Comparison of ENCODE assay signal across 8 cellular contexts in genomic region chrX:24081661-24082154, GRCh38. TPM values are rescaled to one million over a fixed set of nuclear protein-coding genes. Genes with fewer than 3 reads are reported as not detected.
A peak's percentile ranks its signal among the peaks of the same experiment; 100 is the strongest.
DNase-seq lines count a peak whose midpoint lies in the region; FAIRE-seq and TF ChIP-seq lines count a peak whose summit lies in the region.

No MANE protein-coding gene starts in this region.

- H3K4me3 ChIP-seq in ACC112 (ENCODE audit: low read depth, low read length): no peak overlapping the region
- H3K4me3 ChIP-seq in SK-N-SH (ENCODE audit: low read depth in 2 of 2, low read length in 1 of 2): peak overlapping the region in 1 of 2 experiments; percentile 39; a peak in 1 of 4 replicates

- peaks cover under 1 to 21% (median 7%) of the 10 kb centered on the region in 3 donors for H3K36me3 Mint-ChIP-seq in immature natural killer cell

- H3K27me3 ChIP-seq in ACC112 (ENCODE audit: insufficient read depth, low read length): no peaks in the 10 kb centered on the region
- no peaks in the 10 kb centered on the region for H3K27me3 ChIP-seq in SK-N-SH (ENCODE audit: insufficient read depth)

- peak; percentile 71 for TF ChIP-seq RAD21 in SK-N-SH (IDR thresholded peaks at IDR 0.05; ENCODE audit: low read length)

- no peak for TF ChIP-seq POLR2A in GM12891 (IDR thresholded peaks at IDR 0.05; ENCODE audit: low read depth, low read length)

- H3K79me2 ChIP-seq in ACC112 (ENCODE audit: control insufficient read depth, insufficient read depth, low read length, unreplicated experiment) (no peaks in the 10 kb centered on the region), SK-N-SH (ENCODE audit: insufficient read depth) (no peaks in the 10 kb centered on the region)

- POLR2A ChIA-PET in SK-N-SH (lab: Yijun Ruan, JAX): no interaction called here

- CTCF ChIA-PET in SK-N-SH (lab: Yijun Ruan, JAX): interaction anchor here (0.8 to 3.3 kb wide), 12 partner anchors 9 to 289 kb away, joined by 3 to 14 read pairs (median 4); no protein-coding TSS in a partner anchor

- peak overlapping the region in 1 of 5 donors; percentile 8 for H3K4me3 Mint-ChIP-seq in immature natural killer cell

- H3K9me3 Mint-ChIP-seq in immature natural killer cell: no peaks in the 10 kb centered on the region

- no peaks in the 10 kb centered on the region for H3K9me2 ChIP-seq in SK-N-SH

- peaks cover 0 to 1% (median 0%) of the 10 kb centered on the region in 3 donors for H3K27me3 Mint-ChIP-seq in immature natural killer cell (ENCODE audit: low read depth in 3 of 3)

- H3K27ac Mint-ChIP-seq in immature natural killer cell: no peak overlapping the region

- H3K27ac ChIP-seq in ACC112 (ENCODE audit: low read depth, low read length) (peak overlapping the region; percentile 57; the same call in 1 of the 2 replicates), SK-N-SH (ENCODE audit: low read depth in 2 of 2, low read length in 1 of 2) (0 out of 4 replicates have a peak overlapping the region, but pooled peaks of 1 of the 2 experiments have one; percentile 3)

- DNase-seq in GM12891 (ENCODE audit: insufficient read length, low spot score): no peak
- peak; percentile 90 for DNase-seq in KBM-7
- DNase-seq in SK-N-SH: peak; percentile 51
- peak; percentile 52 for DNase-seq in amniotic epithelial cell (ENCODE audit: low read depth)
- peak in 2 of 3 donors; percentile 26 to 27 for DNase-seq in immature natural killer cell
- peak; percentile 33 to 48 for DNase-seq in stimulated activated CD4-positive, alpha-beta T cell treated with anti-CD3 and anti-CD28 coated beads, Interleukin-2, amount 100 ng/mL, for 48 hours
- no peak for DNase-seq in NCI-H128 (lab: John Stamatoyannopoulos, UW; ENCODE audit: unreplicated experiment)

- in situ Hi-C loops in KBM-7 (cut with MboI; ENCODE audit: low pct_unique_long_range_greater_than_20kb, low sequenced_read_pairs): no loop called here

- H4K20me1 ChIP-seq in SK-N-SH (ENCODE audit: insufficient read depth): no peaks in the 10 kb centered on the region

- peaks cover 0 to 5% of the 10 kb centered on the region in 2 donors for H3K4me1 Mint-ChIP-seq in immature natural killer cell

- peak; percentile 73 for TF ChIP-seq CTCF in SK-N-SH (IDR thresholded peaks at IDR 0.05)

- 6% methylated on average over 14 of the region's 14 CpGs for WGBS in SK-N-SH (ENCODE audit: low lambda C conversion rate)

- FAIRE-seq in GM12891 (lab: Jason Lieb, UNC): peak; percentile 54

- no peak for TF ChIP-seq EP300 in SK-N-SH (IDR thresholded peaks at IDR 0.05; ENCODE audit: borderline replicate concordance in 1 of 2, low read depth in 1 of 2, low read length in 1 of 2)

- peaks cover 12% of the 10 kb centered on the region for H3K36me3 ChIP-seq in ACC112 (ENCODE audit: insufficient read depth, low read length)
- peaks cover 9 to 20% of the 10 kb centered on the region in 2 experiments for H3K36me3 ChIP-seq in SK-N-SH (replicated peaks in 1 of 2; ENCODE audit: control insufficient read depth in 1 of 2, insufficient read depth in 2 of 2, low read length in 1 of 2)

- peaks cover 20% of the 10 kb centered on the region for H3K4me1 ChIP-seq in ACC112 (ENCODE audit: control insufficient read depth, insufficient read depth, low read length, unreplicated experiment)
- H3K4me1 ChIP-seq in SK-N-SH (ENCODE audit: control insufficient read depth in 1 of 2, insufficient read depth in 2 of 2, low read depth in 1 of 2, low read length in 1 of 2): no peaks in the 10 kb centered on the region

- H3K4me2 ChIP-seq in SK-N-SH: no peak overlapping the region

- H2AFZ ChIP-seq in ACC112 (ENCODE audit: low read length, unreplicated experiment) (no peak overlapping the region), SK-N-SH (ENCODE audit: low read depth) (no peak overlapping the region)

- H3K9me3 ChIP-seq in SK-N-SH: no peaks in the 10 kb centered on the region

- H3F3A ChIP-seq in SK-N-SH (replicated peaks; ENCODE audit: insufficient read depth): peaks cover 27% of the 10 kb centered on the region

- no peak overlapping the region for H3K9ac ChIP-seq in SK-N-SH

TF ChIP-seq in GM12891, 5 proteins besides CTCF, POLR2A, EP300 and RAD21:
- TF ChIP-seq SPI1 (IDR thresholded peaks at IDR 0.05; ENCODE audit: low read depth, low read length) (no peak), TAF1 (IDR thresholded peaks at IDR 0.05; ENCODE audit: low read depth, low read length) (no peak), PAX5 (IDR thresholded peaks at IDR 0.05; ENCODE audit: insufficient read depth, low read length, severe bottlenecking) (no peak), POLR2AphosphoS5 (IDR thresholded peaks at IDR 0.05; ENCODE audit: low read depth, low read length) (no peak), POU2F2 (IDR thresholded peaks at IDR 0.05; ENCODE audit: low read depth, low read length) (no peak)
TF ChIP-seq in GM12891: peak in this region for 0.

TF ChIP-seq in SK-N-SH, 30 proteins besides CTCF, POLR2A, EP300 and RAD21:
- TF ChIP-seq USF2 (IDR thresholded peaks at IDR 0.05; ENCODE audit: borderline replicate concordance, low read depth, low read length) (no peak), YY1 (IDR thresholded peaks at IDR 0.05; ENCODE audit: low read depth) (peak; percentile 71), RFX5 (IDR thresholded peaks at IDR 0.05; ENCODE audit: low read length) (peak; percentile 14; the same call in 1 of the 2 replicates), SMC3 (IDR thresholded peaks at IDR 0.05; ENCODE audit: low read depth, low read length) (peak; percentile 57), MEF2A (IDR thresholded peaks at IDR 0.05; ENCODE audit: borderline replicate concordance, low read depth) (no peak), PBX3 (IDR thresholded peaks at IDR 0.05) (peak; percentile 38), MXI1 (IDR thresholded peaks at IDR 0.05; ENCODE audit: low read depth, low read length) (peak; percentile 54; the same call in 1 of the 2 replicates)
- TF ChIP-seq, protein P1, sequence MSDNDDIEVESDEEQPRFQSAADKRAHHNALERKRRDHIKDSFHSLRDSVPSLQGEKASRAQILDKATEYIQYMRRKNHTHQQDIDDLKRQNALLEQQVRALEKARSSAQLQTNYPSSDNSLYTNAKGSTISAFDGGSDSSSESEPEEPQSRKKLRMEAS (IDR thresholded peaks at IDR 0.05; ENCODE audit: low read depth): peak; percentile 62; the same call in 1 of the 2 replicates

RNA-seq across cellular contexts. Expression of gene EIF2S3, which starts 27.0 kb away (rescaled TPM):
- 123 TPM for polyA plus RNA-seq in GM12891 (2012; ENCODE audit: low read depth, missing spikeins)
- polyA plus RNA-seq in SK-N-SH (2012; rRNA removed): 68.4 and 109 TPM in 2 replicates
- polyA plus RNA-seq in SK-N-SH (2012; cell fraction: cytosol; rRNA removed): 79.7 and 91.5 TPM in 2 replicates
- polyA plus RNA-seq in SK-N-SH (2012; cell fraction: nucleus; rRNA removed): 121 and 243 TPM in 2 replicates
- 10 to 100 TPM; 43.1 to 80.6 (median 79.4) TPM for polyA plus RNA-seq in immature natural killer cell

RNA-seq across cellular contexts. Expression of gene KLHL15, which starts 54.7 kb away (rescaled TPM):
- polyA plus RNA-seq in GM12891 (2012; ENCODE audit: low read depth, missing spikeins): 4.4 TPM
- polyA plus RNA-seq in SK-N-SH (2012; rRNA removed): 2.4 and 3.8 TPM in 2 replicates
- 2.6 and 4.1 TPM in 2 replicates for polyA plus RNA-seq in SK-N-SH (2012; cell fraction: cytosol; rRNA removed)
- polyA plus RNA-seq in SK-N-SH (2012; cell fraction: nucleus; rRNA removed): 2.1 and 7.3 TPM in 2 replicates
- polyA plus RNA-seq in immature natural killer cell: 1 to 10 TPM; 1.6 to 2.4 (median 1.8) TPM

Comparison
In these comparisons a context has a peak if more than half of its experiments do, and no peak if none do; other contexts are left out.
1. DNase-seq: peak in KBM-7 (single experiment), SK-N-SH (single experiment), amniotic epithelial cell (single experiment), immature natural killer cell (2 of 3) and stimulated activated CD4-positive, alpha-beta T cell treated with anti-CD3 and anti-CD28 coated beads, Interleukin-2, amount 100 ng/mL, for 48 hours (2 of 2); none in GM12891 (single experiment) and NCI-H128 (single experiment).